In genomic region chr20:49713779-49714712, GRCh38 we compare ENCODE assay signal across 1 cellular context.
TF ChIP-seq lines count a peak whose summit lies in the region.

Gene B4GALT5, minus strand, starts transcription at chr20:49713878. Its CDS starts 188 bp downstream, at chr20:49713690.

TF ChIP-seq in HepG2, 621 proteins besides CTCF, POLR2A, EP300 and RAD21 (continued from another document and continues in another):
- no peak for TF ChIP-seq CEBPZ (IDR thresholded peaks at IDR 0.05; ENCODE audit: low read length)
- TF ChIP-seq, protein P1, sequence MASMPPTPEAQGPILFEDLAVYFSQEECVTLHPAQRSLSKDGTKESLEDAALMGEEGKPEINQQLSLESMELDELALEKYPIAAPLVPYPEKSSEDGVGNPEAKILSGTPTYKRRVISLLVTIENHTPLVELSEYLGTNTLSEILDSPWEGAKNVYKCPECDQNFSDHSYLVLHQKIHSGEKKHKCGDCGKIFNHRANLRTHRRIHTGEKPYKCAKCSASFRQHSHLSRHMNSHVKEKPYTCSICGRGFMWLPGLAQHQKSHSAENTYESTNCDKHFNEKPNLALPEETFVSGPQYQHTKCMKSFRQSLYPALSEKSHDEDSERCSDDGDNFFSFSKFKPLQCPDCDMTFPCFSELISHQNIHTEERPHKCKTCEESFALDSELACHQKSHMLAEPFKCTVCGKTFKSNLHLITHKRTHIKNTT (CRISPR knock-in tag; IDR thresholded peaks at IDR 0.05), result no peak
- peak; percentile 89 for TF ChIP-seq FOSL2 (CRISPR knock-in tag; IDR thresholded peaks at IDR 0.05)
- peak; percentile 58 for TF ChIP-seq TAF1 (CRISPR knock-in tag; IDR thresholded peaks at IDR 0.05)
- no peak for TF ChIP-seq ATF6 (CRISPR knock-in tag; conservative IDR thresholded peaks at IDR 0.05)
- TF ChIP-seq ZFYVE20 (CRISPR knock-in tag; IDR thresholded peaks at IDR 0.05; ENCODE audit: borderline replicate concordance, low read depth), result no peak; the same call in 1 of the 2 replicates
- TF ChIP-seq ZNF317 (CRISPR knock-in tag; IDR thresholded peaks at IDR 0.05), result no peak
- TF ChIP-seq RCOR2 (CRISPR knock-in tag; IDR thresholded peaks at IDR 0.05), result peak; percentile 68
- no peak for TF ChIP-seq ZNF670 (CRISPR knock-in tag; IDR thresholded peaks at IDR 0.05; ENCODE audit: borderline replicate concordance)
- TF ChIP-seq GMEB2 (CRISPR knock-in tag; IDR thresholded peaks at IDR 0.05; ENCODE audit: low read depth), result no peak
- TF ChIP-seq, protein P2, sequence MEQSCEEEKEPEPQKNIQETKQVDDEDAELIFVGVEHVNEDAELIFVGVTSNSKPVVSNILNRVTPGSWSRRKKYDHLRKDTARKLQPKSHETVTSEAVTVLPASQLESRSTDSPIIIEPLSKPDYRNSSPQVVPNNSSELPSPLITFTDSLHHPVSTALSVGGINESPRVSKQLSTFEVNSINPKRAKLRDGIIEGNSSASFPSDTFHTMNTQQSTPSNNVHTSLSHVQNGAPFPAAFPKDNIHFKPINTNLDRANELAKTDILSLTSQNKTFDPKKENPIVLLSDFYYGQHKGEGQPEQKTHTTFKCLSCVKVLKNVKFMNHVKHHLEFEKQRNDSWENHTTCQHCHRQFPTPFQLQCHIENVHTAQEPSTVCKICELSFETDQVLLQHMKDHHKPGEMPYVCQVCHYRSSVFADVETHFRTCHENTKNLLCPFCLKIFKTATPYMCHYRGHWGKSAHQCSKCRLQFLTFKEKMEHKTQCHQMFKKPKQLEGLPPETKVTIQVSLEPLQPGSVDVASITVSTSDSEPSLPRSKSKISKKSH (CRISPR knock-in tag; IDR thresholded peaks at IDR 0.05; ENCODE audit: borderline replicate concordance), result peak; percentile 47; the same call in 1 of the 2 replicates
- peak; percentile 13; the same call in 1 of the 2 replicates for TF ChIP-seq SP2 (CRISPR knock-in tag; IDR thresholded peaks at IDR 0.05)
- TF ChIP-seq MAFF (IDR thresholded peaks at IDR 0.05; ENCODE audit: low read depth, low read length), result no peak
- TF ChIP-seq FOXK2 (IDR thresholded peaks at IDR 0.05), result no peak
- TF ChIP-seq, protein P3, sequence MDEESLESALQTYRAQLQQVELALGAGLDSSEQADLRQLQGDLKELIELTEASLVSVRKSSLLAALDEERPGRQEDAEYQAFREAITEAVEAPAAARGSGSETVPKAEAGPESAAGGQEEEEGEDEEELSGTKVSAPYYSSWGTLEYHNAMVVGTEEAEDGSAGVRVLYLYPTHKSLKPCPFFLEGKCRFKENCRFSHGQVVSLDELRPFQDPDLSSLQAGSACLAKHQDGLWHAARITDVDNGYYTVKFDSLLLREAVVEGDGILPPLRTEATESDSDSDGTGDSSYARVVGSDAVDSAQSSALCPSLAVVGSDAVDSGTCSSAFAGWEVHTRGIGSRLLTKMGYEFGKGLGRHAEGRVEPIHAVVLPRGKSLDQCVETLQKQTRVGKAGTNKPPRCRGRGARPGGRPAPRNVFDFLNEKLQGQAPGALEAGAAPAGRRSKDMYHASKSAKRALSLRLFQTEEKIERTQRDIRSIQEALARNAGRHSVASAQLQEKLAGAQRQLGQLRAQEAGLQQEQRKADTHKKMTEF (CRISPR knock-in tag; IDR thresholded peaks at IDR 0.05), result peak; percentile 66; the same call in 1 of the 2 replicates
- no peak for TF ChIP-seq TRIM22 (IDR thresholded peaks at IDR 0.05)
- TF ChIP-seq ZHX1 (CRISPR knock-in tag; IDR thresholded peaks at IDR 0.05; ENCODE audit: low read depth), result peak; percentile 93
- peak; percentile 64 for TF ChIP-seq SP5 (CRISPR knock-in tag; IDR thresholded peaks at IDR 0.05; ENCODE audit: borderline replicate concordance, low read depth)
- no peak for TF ChIP-seq ZKSCAN5 (CRISPR knock-in tag; IDR thresholded peaks at IDR 0.05)
- TF ChIP-seq KLF13 (CRISPR knock-in tag; IDR thresholded peaks at IDR 0.05), result no peak
- peak; percentile 75; the same call in 1 of the 2 replicates for TF ChIP-seq ZNF572 (CRISPR knock-in tag; IDR thresholded peaks at IDR 0.05)
- TF ChIP-seq MIER2 (CRISPR knock-in tag; IDR thresholded peaks at IDR 0.05), result peak; percentile 38; the same call in 1 of the 2 replicates
- TF ChIP-seq BCL6 (CRISPR knock-in tag; IDR thresholded peaks at IDR 0.05), result peak; percentile 94
- peak; percentile 61 for TF ChIP-seq KMT2A (CRISPR knock-in tag; IDR thresholded peaks at IDR 0.05)
- TF ChIP-seq ZNF30 (CRISPR knock-in tag; IDR thresholded peaks at IDR 0.05), result no peak
- 0 out of 2 replicates have a peak, but pooled peaks have one; percentile 50 for TF ChIP-seq ZNF138 (CRISPR knock-in tag; IDR thresholded peaks at IDR 0.05; ENCODE audit: low read depth)
- TF ChIP-seq DDIT3 (CRISPR knock-in tag; IDR thresholded peaks at IDR 0.05), result no peak
- TF ChIP-seq, protein P4, sequence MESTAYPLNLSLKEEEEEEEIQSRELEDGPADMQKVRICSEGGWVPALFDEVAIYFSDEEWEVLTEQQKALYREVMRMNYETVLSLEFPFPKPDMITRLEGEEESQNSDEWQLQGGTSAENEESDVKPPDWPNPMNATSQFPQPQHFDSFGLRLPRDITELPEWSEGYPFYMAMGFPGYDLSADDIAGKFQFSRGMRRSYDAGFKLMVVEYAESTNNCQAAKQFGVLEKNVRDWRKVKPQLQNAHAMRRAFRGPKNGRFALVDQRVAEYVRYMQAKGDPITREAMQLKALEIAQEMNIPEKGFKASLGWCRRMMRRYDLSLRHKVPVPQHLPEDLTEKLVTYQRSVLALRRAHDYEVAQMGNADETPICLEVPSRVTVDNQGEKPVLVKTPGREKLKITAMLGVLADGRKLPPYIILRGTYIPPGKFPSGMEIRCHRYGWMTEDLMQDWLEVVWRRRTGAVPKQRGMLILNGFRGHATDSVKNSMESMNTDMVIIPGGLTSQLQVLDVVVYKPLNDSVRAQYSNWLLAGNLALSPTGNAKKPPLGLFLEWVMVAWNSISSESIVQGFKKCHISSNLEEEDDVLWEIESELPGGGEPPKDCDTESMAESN (CRISPR knock-in tag; conservative IDR thresholded peaks at IDR 0.05), result peak; percentile 60; the same call in 1 of the 2 replicates
- no peak for TF ChIP-seq BRD4 (CRISPR knock-in tag; IDR thresholded peaks at IDR 0.05)
- TF ChIP-seq JARID2 (CRISPR knock-in tag; IDR thresholded peaks at IDR 0.05; ENCODE audit: insufficient replicate concordance), result peak; percentile 47
- TF ChIP-seq NKX3-1 (CRISPR knock-in tag; IDR thresholded peaks at IDR 0.05), result no peak
- TF ChIP-seq ZBTB7B (CRISPR knock-in tag; IDR thresholded peaks at IDR 0.05), result peak; percentile 95
- no peak for TF ChIP-seq PHF5A (CRISPR knock-in tag; IDR thresholded peaks at IDR 0.05; ENCODE audit: low read depth, unreplicated experiment)
- no peak; the same call in 1 of the 2 replicates for TF ChIP-seq SIX4 (CRISPR knock-in tag; IDR thresholded peaks at IDR 0.05)
- peak; percentile 57; the same call in 1 of the 2 replicates for TF ChIP-seq ZFP90 (CRISPR knock-in tag; IDR thresholded peaks at IDR 0.05; ENCODE audit: borderline replicate concordance)
- TF ChIP-seq ZBTB3 (CRISPR knock-in tag; IDR thresholded peaks at IDR 0.05; ENCODE audit: borderline replicate concordance, low read depth), result no peak
- peak; percentile 77; the same call in 1 of the 2 replicates for TF ChIP-seq SPEN (CRISPR knock-in tag; IDR thresholded peaks at IDR 0.05; ENCODE audit: low read depth)
- TF ChIP-seq YEATS4 (CRISPR knock-in tag; IDR thresholded peaks at IDR 0.05; ENCODE audit: borderline replicate concordance), result peak; percentile 77; the same call in 1 of the 2 replicates
- peak; percentile 47; the same call in 1 of the 2 replicates for TF ChIP-seq PITX1 (CRISPR knock-in tag; IDR thresholded peaks at IDR 0.05)
- peak; percentile 89; the same call in 1 of the 2 replicates for TF ChIP-seq ZMAT3 (CRISPR knock-in tag; conservative IDR thresholded peaks at IDR 0.05)
- no peak; the same call in 1 of the 2 replicates for TF ChIP-seq TOE1 (CRISPR knock-in tag; IDR thresholded peaks at IDR 0.05)
- TF ChIP-seq YEATS2 (CRISPR knock-in tag; IDR thresholded peaks at IDR 0.05; ENCODE audit: borderline replicate concordance), result peak; percentile 55; the same call in 1 of the 2 replicates
- TF ChIP-seq DPF2 (CRISPR knock-in tag; IDR thresholded peaks at IDR 0.05; ENCODE audit: borderline replicate concordance, low read depth), result no peak
- TF ChIP-seq, protein P5, sequence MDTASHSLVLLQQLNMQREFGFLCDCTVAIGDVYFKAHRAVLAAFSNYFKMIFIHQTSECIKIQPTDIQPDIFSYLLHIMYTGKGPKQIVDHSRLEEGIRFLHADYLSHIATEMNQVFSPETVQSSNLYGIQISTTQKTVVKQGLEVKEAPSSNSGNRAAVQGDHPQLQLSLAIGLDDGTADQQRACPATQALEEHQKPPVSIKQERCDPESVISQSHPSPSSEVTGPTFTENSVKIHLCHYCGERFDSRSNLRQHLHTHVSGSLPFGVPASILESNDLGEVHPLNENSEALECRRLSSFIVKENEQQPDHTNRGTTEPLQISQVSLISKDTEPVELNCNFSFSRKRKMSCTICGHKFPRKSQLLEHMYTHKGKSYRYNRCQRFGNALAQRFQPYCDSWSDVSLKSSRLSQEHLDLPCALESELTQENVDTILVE (CRISPR knock-in tag; IDR thresholded peaks at IDR 0.05), result peak; percentile 17; the same call in 1 of the 2 replicates
